1 cellular context compared by ENCODE assay signal in genomic region chr2:24449348-24449747, GRCh38.
A peak's percentile ranks its signal among the peaks of the same experiment; 100 is the strongest.
TF ChIP-seq lines count a peak whose summit lies in the region.

No MANE protein-coding gene starts in this region.

TF ChIP-seq in K562, 482 proteins besides CTCF, POLR2A, EP300 and RAD21 (continued from another document):
- TF ChIP-seq TCF15 (CRISPR knock-in tag; IDR thresholded peaks at IDR 0.05) (no peak), TRIM28 (IDR thresholded peaks at IDR 0.05) (peak; percentile 71)
TF ChIP-seq in K562: peak in this region for 2.
